Comparison of ENCODE assay signal across 12 cellular contexts in the genomic region with DNA sequence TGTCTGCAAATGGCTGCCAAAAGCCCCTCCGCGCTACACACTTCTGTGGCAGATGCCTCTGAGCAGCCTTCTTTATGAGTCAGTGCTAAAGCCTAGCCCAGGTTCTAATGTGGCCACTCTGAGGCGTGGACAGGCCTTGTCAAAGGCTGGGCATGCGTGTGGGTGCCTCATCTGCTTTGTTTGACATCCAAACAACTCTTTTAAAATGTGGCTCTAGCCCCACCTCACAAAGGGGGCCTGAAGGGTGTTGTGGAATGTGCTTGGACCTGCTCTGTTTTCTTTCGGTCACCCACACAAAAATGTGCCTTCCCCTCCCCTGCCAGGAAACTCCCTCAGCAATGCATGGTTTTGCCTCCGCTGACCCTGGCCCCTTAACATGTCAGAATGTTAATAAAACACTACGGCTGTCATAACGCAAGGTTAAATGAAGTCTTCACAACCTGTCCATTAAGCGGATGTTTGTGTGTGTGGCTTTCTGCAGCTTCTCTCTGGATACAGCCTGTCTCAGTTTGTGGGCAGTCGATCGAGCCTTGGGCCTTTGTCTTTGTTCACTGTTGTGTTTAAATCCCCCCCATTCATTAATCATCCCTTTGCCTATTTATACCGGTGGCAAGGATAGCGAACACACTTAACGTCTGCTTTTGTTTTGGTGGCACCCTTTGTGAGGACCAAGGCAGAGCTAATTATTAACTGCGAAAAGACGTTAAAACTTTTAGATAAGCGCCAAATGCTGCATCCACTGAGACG.
A peak's percentile ranks its signal among the peaks of the same experiment; 100 is the strongest.
DNase-seq lines count a peak whose midpoint lies in the region; ATAC-seq and TF ChIP-seq lines count a peak whose summit lies in the region.
"Had no signal": no experiment of that assay in that cellular context is flagged by ENCODE, and none has a peak within 500 bp of the region (broad histone marks: within the 10 kb centered on the region; RNA-seq: fewer than 3 reads in every experiment).

No MANE protein-coding gene starts in this region.

- H3K27ac ChIP-seq in neural progenitor cell: peak overlapping the region; percentile 96
- H3K27ac ChIP-seq: heart right ventricle, KMS-11 had no signal

- peak overlapping the region; percentile 68 for H3K4me3 Mint-ChIP-seq in Caco-2 (ENCODE audit: unreplicated experiment)
- H3K4me3 Mint-ChIP-seq in neural progenitor cell: peak overlapping the region; percentile 60
- H3K4me3 Mint-ChIP-seq: T-helper 1 cell treated with Interleukin-12 subunit alpha and Interleukin-12 subunit beta and Interleukin-4 antibody, amounts not matched to agents 30 μg/mL and 1 μg/mL, for 36 hours had no signal

- H3K36me3 Mint-ChIP-seq in Caco-2 (ENCODE audit: insufficient read depth, unreplicated experiment) (peaks cover 12% of the 10 kb centered on the region), neural progenitor cell (peaks cover 10% of the 10 kb centered on the region)

- H3K9ac ChIP-seq in NT2/D1 (ENCODE audit: insufficient read length, low read depth): peak overlapping the region; percentile 9
- no peak overlapping the region for H3K9ac ChIP-seq in neural progenitor cell
- H3K9ac ChIP-seq: KMS-11 had no signal

- no TSS peak for BruUV-seq in Caco-2 (replicated peaks; lab: Mats Ljungman, UMichigan)

- no peaks in the 10 kb centered on the region for H3K79me2 ChIP-seq in neural progenitor cell (ENCODE audit: low read depth)

- H3F3A ChIP-seq in neural progenitor cell (ENCODE audit: low read depth): peaks cover 39% of the 10 kb centered on the region

- H3K27me3 Mint-ChIP-seq in Caco-2 (ENCODE audit: insufficient read depth, unreplicated experiment) (no peaks in the 10 kb centered on the region), neural progenitor cell (ENCODE audit: insufficient read depth, low read depth) (peaks cover 2% of the 10 kb centered on the region)

- H3K27ac Mint-ChIP-seq in Caco-2 (ENCODE audit: unreplicated experiment) (peak overlapping the region; percentile 99), neural progenitor cell (peak overlapping the region; percentile 99)
- H3K27ac Mint-ChIP-seq: T-helper 1 cell treated with Interleukin-12 subunit alpha and Interleukin-12 subunit beta and Interleukin-4 antibody, amounts not matched to agents 30 μg/mL and 1 μg/mL, for 36 hours had no signal

- H3K4me1 Mint-ChIP-seq in Caco-2 (ENCODE audit: low read depth, unreplicated experiment): peaks cover 28% of the 10 kb centered on the region
- peaks cover 27% of the 10 kb centered on the region for H3K4me1 Mint-ChIP-seq in neural progenitor cell

- peak overlapping the region; percentile 72 for H3K4me2 ChIP-seq in neural progenitor cell
- H3K4me2 ChIP-seq: KMS-11 had no signal

- H3K36me3 ChIP-seq in Caco-2 (ENCODE audit: control insufficient read depth, insufficient read depth, low read length): no peaks in the 10 kb centered on the region
- H3K36me3 ChIP-seq in NT2/D1 (ENCODE audit: insufficient read depth, insufficient read length, low read length): no peaks in the 10 kb centered on the region
- H3K36me3 ChIP-seq in neural progenitor cell: no peaks in the 10 kb centered on the region
- H3K36me3 ChIP-seq: heart right ventricle had no signal

- intact Hi-C loops in Caco-2 (cut with micrococcal nuclease; ENCODE audit: unreplicated experiment): loop anchor here (1.0 to 2.0 kb wide), 7 partner anchors 36 to 748 kb away; no protein-coding TSS in a partner anchor

- no peaks in the 10 kb centered on the region for H4K20me1 ChIP-seq in neural progenitor cell (ENCODE audit: low read depth)

- CTCF ChIA-PET in Caco-2 (lab: Charles Lee): interaction anchor here (0.7 to 2.4 kb wide), 3 partner anchors 41 to 153 kb away, joined by 3 to 8 read pairs (median 5); no protein-coding TSS in a partner anchor

- H3K4me3 ChIP-seq in Caco-2 (ENCODE audit: low read depth, low read length) (peak overlapping the region; percentile 17; the same call in 1 of the 2 replicates), NT2/D1 (ENCODE audit: insufficient read length, low read depth) (no peak overlapping the region), fibroblast of villous mesenchyme (ENCODE audit: low read depth, low read length) (no peak overlapping the region), neural progenitor cell (peak overlapping the region; percentile 23), foreskin fibroblast (ENCODE audit: low read depth in 1 of 2, low read length in 2 of 2) (no peak overlapping the region)
- H3K4me3 ChIP-seq: heart right ventricle had no signal

- H3K9me3 Mint-ChIP-seq in Caco-2 (ENCODE audit: unreplicated experiment): peaks cover 17% of the 10 kb centered on the region
- H3K9me3 Mint-ChIP-seq in neural progenitor cell: peaks cover 37% of the 10 kb centered on the region

- H2AFZ ChIP-seq in neural progenitor cell (replicated peaks): no peak overlapping the region

- POLR2A ChIA-PET in Caco-2 (lab: Charles Lee): interaction anchor here (0.8 to 1.3 kb wide), 3 partner anchors 41 to 153 kb away, joined by 3 to 13 read pairs (median 8); no protein-coding TSS in a partner anchor

- H3K4me1 ChIP-seq in Caco-2: peaks cover 26% of the 10 kb centered on the region
- no peaks in the 10 kb centered on the region for H3K4me1 ChIP-seq in NT2/D1 (ENCODE audit: insufficient read depth, insufficient read length)
- peaks cover 21% of the 10 kb centered on the region for H3K4me1 ChIP-seq in neural progenitor cell

- H3K27me3 ChIP-seq in Caco-2 (replicated peaks; ENCODE audit: control insufficient read depth, insufficient read depth, low read length) (no peaks in the 10 kb centered on the region), NT2/D1 (ENCODE audit: insufficient read depth, insufficient read length) (no peaks in the 10 kb centered on the region), neural progenitor cell (no peaks in the 10 kb centered on the region)
- H3K27me3 ChIP-seq: heart right ventricle had no signal

- H3K9me3 ChIP-seq in Caco-2: peaks cover 13% of the 10 kb centered on the region
- H3K9me3 ChIP-seq in NT2/D1 (ENCODE audit: insufficient read depth, low read length): peaks cover 35% of the 10 kb centered on the region
- H3K9me3 ChIP-seq in neural progenitor cell (ENCODE audit: low read depth): peaks cover 27% of the 10 kb centered on the region

- no peak for ATAC-seq in HG03159 (IDR thresholded peaks at IDR 0.05; ENCODE audit: unreplicated experiment)
- ATAC-seq: heart right ventricle had no signal

- TF ChIP-seq CTCF in Caco-2 (IDR thresholded peaks at IDR 0.05; ENCODE audit: insufficient read depth in 1 of 2, low read depth in 1 of 2, low read length in 1 of 2, severe bottlenecking in 1 of 2, unreplicated experiment in 1 of 2) (no peak), fibroblast of villous mesenchyme (IDR thresholded peaks at IDR 0.05; ENCODE audit: insufficient read depth, low read depth, low read length) (no peak), neural progenitor cell (IDR thresholded peaks at IDR 0.05) (no peak), foreskin fibroblast (IDR thresholded peaks at IDR 0.05; ENCODE audit: low read depth, low read length) (no peak)

- DNase-seq in Caco-2 (peak; percentile 93 to 95), NT2/D1 (ENCODE audit: low read depth, low spot score) (no peak), fibroblast of villous mesenchyme (ENCODE audit: low read depth) (peak; percentile 80), neural progenitor cell (ENCODE audit: low spot score) (peak; percentile 89), NCI-H510A treated with DMSO at 0.1 percent for 48 hours (lab: John Stamatoyannopoulos, UW) (no peak), foreskin fibroblast (no peak), T-helper 2 cell (no peak)
- DNase-seq: heart right ventricle, NCI-H226 had no signal

Comparison
In these comparisons a context has a peak if more than half of its experiments do, and no peak if none do; other contexts are left out.
1. DNase-seq: peak in Caco-2 (2 of 2), fibroblast of villous mesenchyme (single experiment) and neural progenitor cell (single experiment); none in NT2/D1 (single experiment), NCI-H510A treated with DMSO at 0.1 percent for 48 hours (single experiment), foreskin fibroblast (0 of 2) and T-helper 2 cell (0 of 5).
2. H3K4me3 ChIP-seq: peak in Caco-2 (single experiment) and neural progenitor cell (single experiment); none in NT2/D1 (single experiment), fibroblast of villous mesenchyme (single experiment) and foreskin fibroblast (0 of 2).